ENCODE assay signal across 25 cellular contexts in the genomic region with DNA sequence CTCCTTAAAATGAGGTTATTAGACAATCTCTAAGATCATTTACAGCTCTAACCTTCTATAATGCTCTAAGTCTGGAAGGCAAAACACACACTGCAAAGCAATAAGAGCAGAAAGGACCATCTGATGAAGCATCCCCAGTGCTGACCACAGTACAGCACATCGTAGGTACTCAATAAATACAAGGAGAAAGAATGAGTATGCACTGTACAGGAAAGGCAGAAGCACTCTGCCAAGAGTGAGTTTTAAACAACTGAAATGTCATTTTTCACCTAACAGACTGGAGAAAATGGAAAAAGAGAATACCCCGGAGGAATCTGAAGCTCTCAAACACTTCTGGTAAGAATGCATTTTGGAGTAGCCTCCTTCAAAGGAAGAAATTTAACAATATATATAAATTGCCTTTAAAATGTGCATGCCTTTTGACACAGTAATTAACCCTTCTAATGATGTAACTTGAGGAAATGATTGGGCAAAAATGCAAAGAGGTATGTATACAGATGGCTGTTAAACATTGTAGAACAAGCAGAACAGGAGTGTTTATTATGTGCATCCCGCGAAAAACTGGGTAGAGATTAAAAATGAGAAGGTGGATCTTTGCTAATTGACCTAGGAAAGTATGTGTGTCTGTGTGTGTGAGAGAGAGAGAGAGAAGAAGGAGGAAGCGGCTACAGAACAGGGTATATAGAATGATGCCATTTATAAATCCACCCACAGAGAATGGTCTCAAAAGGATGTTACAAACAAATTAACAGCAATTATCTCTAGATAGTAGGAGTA. TPM values are rescaled to one million over a fixed set of nuclear protein-coding genes. Genes with fewer than 3 reads are reported as not detected.
DNase-seq lines count a peak whose midpoint lies in the region; ATAC-seq and TF ChIP-seq lines count a peak whose summit lies in the region.
"Had no signal": no experiment of that assay in that cellular context is flagged by ENCODE, and none has a peak within 500 bp of the region (broad histone marks: within the 10 kb centered on the region; RNA-seq: fewer than 3 reads in every experiment).

No MANE protein-coding gene starts in this region.

- TF ChIP-seq RAD21 in SK-N-SH (IDR thresholded peaks at IDR 0.05; ENCODE audit: low read length): no peak

- intact Hi-C loops in dorsolateral prefrontal cortex (cut with DNase I) (no loop called here), natural killer cell (cut with micrococcal nuclease) (no loop called here)

- no peak overlapping the region for H3K27ac Mint-ChIP-seq in natural killer cell
- H3K27ac Mint-ChIP-seq: activated CD4-positive, alpha-beta T cell treated with anti-CD3 and anti-CD28 coated beads, Interleukin-2, amount 10 ng/mL, durations not matched to agents 24 days and 14 days; activated naive CD4-positive, alpha-beta T cell treated with anti-CD3 and anti-CD28 coated beads, Interleukin-2, amount 50 U/mL, for 24 hours; neural progenitor cell; T-helper 17 cell had no signal

- H3K4me1 ChIP-seq in SK-N-SH (ENCODE audit: control insufficient read depth in 1 of 2, insufficient read depth in 2 of 2, low read depth in 1 of 2, low read length in 1 of 2): peaks cover 0 to 11% of the 10 kb centered on the region in 2 experiments; a peak in 1 of 4 replicates
- peaks cover 15% of the 10 kb centered on the region for H3K4me1 ChIP-seq in Karpas-422 (ENCODE audit: low read length)
- H3K4me1 ChIP-seq: BE2C, prostate gland, transverse colon had no signal

- H3K27me3 ChIP-seq in SK-N-SH (ENCODE audit: insufficient read depth): no peaks in the 10 kb centered on the region
- H3K27me3 ChIP-seq in Karpas-422 (ENCODE audit: low read length): no peaks in the 10 kb centered on the region
- peaks cover 0 to 26% (median 3%) of the 10 kb centered on the region in 45 donors for H3K27me3 ChIP-seq in dorsolateral prefrontal cortex
- H3K27me3 ChIP-seq: BE2C, neural progenitor cell, transverse colon had no signal

- H3K27ac ChIP-seq in SK-N-SH (ENCODE audit: low read depth in 2 of 2, low read length in 1 of 2) (peak overlapping the region in 1 of 2 experiments; percentile 73; a peak in 2 of 4 replicates), Karpas-422 (ENCODE audit: low read length) (no peak overlapping the region), dorsolateral prefrontal cortex (no peak overlapping the region)
- H3K27ac ChIP-seq: epithelial cell of prostate, neural progenitor cell, prostate gland, transverse colon had no signal

- no peak overlapping the region for H2AFZ ChIP-seq in SK-N-SH (ENCODE audit: low read depth)
- no peak overlapping the region for H2AFZ ChIP-seq in Karpas-422 (ENCODE audit: low read length)
- H2AFZ ChIP-seq: neural progenitor cell had no signal

- H3K36me3 Mint-ChIP-seq in natural killer cell: no peaks in the 10 kb centered on the region
- H3K36me3 Mint-ChIP-seq: activated naive CD4-positive, alpha-beta T cell treated with anti-CD3 and anti-CD28 coated beads, Interleukin-2, amount 50 U/mL, for 24 hours; neural progenitor cell had no signal

- H3K4me1 Mint-ChIP-seq in natural killer cell: no peaks in the 10 kb centered on the region
- H3K4me1 Mint-ChIP-seq: activated CD4-positive, alpha-beta T cell treated with anti-CD3 and anti-CD28 coated beads, Interleukin-2, amount 10 ng/mL, durations not matched to agents 24 days and 14 days; activated naive CD4-positive, alpha-beta T cell treated with anti-CD3 and anti-CD28 coated beads, Interleukin-2, amount 50 U/mL, for 24 hours; neural progenitor cell; T-helper 17 cell had no signal

- no peaks in the 10 kb centered on the region for H3K9me2 ChIP-seq in SK-N-SH
- H3K9me2 ChIP-seq in Karpas-422 (replicated peaks; ENCODE audit: insufficient read depth, low read length): no peaks in the 10 kb centered on the region

- H3K9me3 ChIP-seq in SK-N-SH: no peaks in the 10 kb centered on the region
- H3K9me3 ChIP-seq in Karpas-422 (ENCODE audit: low read length): no peaks in the 10 kb centered on the region
- H3K9me3 ChIP-seq: BE2C, prostate gland, transverse colon had no signal

- ATAC-seq in SK-N-SH treated with all-trans-retinoic acid at 6 μM for 48 hours (no peak), HG02798 (IDR thresholded peaks at IDR 0.05; ENCODE audit: poor library complexity, unreplicated experiment) (peak; percentile 34), GM18907 (IDR thresholded peaks at IDR 0.05; ENCODE audit: unreplicated experiment) (no peak), HG03354 (IDR thresholded peaks at IDR 0.05; ENCODE audit: poor library complexity, severe bottlenecking, unreplicated experiment) (no peak), natural killer cell (no peak)
- ATAC-seq: T-helper 17 cell had no signal

- peaks cover 6 to 7% of the 10 kb centered on the region in 2 donors for H3K27me3 Mint-ChIP-seq in natural killer cell (ENCODE audit: low read depth in 2 of 2)

- POLR2A ChIA-PET in SK-N-SH (lab: Yijun Ruan, JAX): no interaction called here

- H3K4me2 ChIP-seq in SK-N-SH (peak overlapping the region; percentile 42; the same call in 1 of the 2 replicates), Karpas-422 (ENCODE audit: low read depth, low read length, poor library complexity, severe bottlenecking) (no peak overlapping the region)
- H3K4me2 ChIP-seq: neural progenitor cell had no signal

- no peak overlapping the region for H3K4me3 Mint-ChIP-seq in natural killer cell
- H3K4me3 Mint-ChIP-seq: activated CD4-positive, alpha-beta T cell treated with anti-CD3 and anti-CD28 coated beads, Interleukin-2, amount 10 ng/mL, durations not matched to agents 24 days and 14 days; activated naive CD4-positive, alpha-beta T cell treated with anti-CD3 and anti-CD28 coated beads, Interleukin-2, amount 50 U/mL, for 24 hours; neural progenitor cell; T-helper 17 cell had no signal

- H3K4me3 ChIP-seq in SK-N-SH (ENCODE audit: low read depth in 2 of 2, low read length in 1 of 2): no peak overlapping the region
- H3K4me3 ChIP-seq in Karpas-422 (ENCODE audit: low read length): no peak overlapping the region
- no peak overlapping the region for H3K4me3 ChIP-seq in dorsolateral prefrontal cortex
- H3K4me3 ChIP-seq: neural progenitor cell, prostate gland, transverse colon had no signal

- H3K9ac ChIP-seq in SK-N-SH (peak overlapping the region; percentile 49), Karpas-422 (ENCODE audit: low read length) (no peak overlapping the region)
- H3K9ac ChIP-seq: neural progenitor cell had no signal

- no peak for TF ChIP-seq EP300 in SK-N-SH (IDR thresholded peaks at IDR 0.05; ENCODE audit: borderline replicate concordance in 1 of 2, low read depth in 1 of 2, low read length in 1 of 2)

- no peaks in the 10 kb centered on the region for H3K9me3 Mint-ChIP-seq in natural killer cell
- H3K9me3 Mint-ChIP-seq: activated CD4-positive, alpha-beta T cell treated with anti-CD3 and anti-CD28 coated beads, Interleukin-2, amount 10 ng/mL, durations not matched to agents 24 days and 14 days; activated naive CD4-positive, alpha-beta T cell treated with anti-CD3 and anti-CD28 coated beads, Interleukin-2, amount 50 U/mL, for 24 hours; neural progenitor cell had no signal

- CTCF ChIA-PET in SK-N-SH (lab: Yijun Ruan, JAX): interaction anchor here (0.9 to 6.1 kb wide), 3 partner anchors 8 to 22 kb away, joined by 3 to 53 read pairs (median 3); a partner anchor contains a TSS

- DNase-seq in SK-N-SH: no peak
- DNase-seq in Karpas-422: peak; percentile 67
- DNase-seq in dorsolateral prefrontal cortex: no peak
- no peak for DNase-seq in natural killer cell
- DNase-seq: anterior cingulate cortex; BE2C; DMS79 treated with DMSO at 0.1 percent for 48 hours; NCI-H2081; NCI-H446 treated with DMSO at 0.1 percent for 48 hours; stimulated activated CD8-positive, alpha-beta memory T cell treated with anti-CD3 and anti-CD28 coated beads, Interleukin-4, amount 100 ng/mL, for 48 hours; T-helper 17 cell; transverse colon had no signal

- peaks cover 12% of the 10 kb centered on the region for H3F3A ChIP-seq in SK-N-SH (replicated peaks; ENCODE audit: insufficient read depth)

- H3K36me3 ChIP-seq in SK-N-SH (replicated peaks in 1 of 2; ENCODE audit: control insufficient read depth in 1 of 2, insufficient read depth in 2 of 2, low read length in 1 of 2) (no peaks in the 10 kb centered on the region), Karpas-422 (ENCODE audit: insufficient read depth, low read length) (0 out of 2 replicates have a peak, but pooled peaks cover 7% of the 10 kb centered on the region)
- H3K36me3 ChIP-seq: BE2C, neural progenitor cell, prostate gland, transverse colon had no signal

- TF ChIP-seq CTCF in SK-N-SH (IDR thresholded peaks at IDR 0.05): no peak
- no peak for TF ChIP-seq CTCF in dorsolateral prefrontal cortex (IDR thresholded peaks at IDR 0.05 in 54 of 56, conservative IDR thresholded peaks at IDR 0.05 in 2 of 56; ENCODE audit: low read depth in 1 of 56, partially characterized antibody in 56 of 56)
- TF ChIP-seq CTCF in natural killer cell (IDR thresholded peaks at IDR 0.05): no peak

- WGBS in SK-N-SH (ENCODE audit: low lambda C conversion rate): 93% methylated on average over 5 of the region's 5 CpGs

- H3K79me2 ChIP-seq in SK-N-SH (ENCODE audit: insufficient read depth): no peaks in the 10 kb centered on the region
- H3K79me2 ChIP-seq in Karpas-422 (ENCODE audit: low read length): no peaks in the 10 kb centered on the region

- no peaks in the 10 kb centered on the region for H4K20me1 ChIP-seq in SK-N-SH (ENCODE audit: insufficient read depth)
- H4K20me1 ChIP-seq in Karpas-422 (ENCODE audit: insufficient read depth, low read depth, low read length): peaks cover 29% of the 10 kb centered on the region

TF ChIP-seq in SK-N-SH, 30 proteins besides CTCF, POLR2A, EP300 and RAD21 (continues in another document):
- no peak for TF ChIP-seq ELF1 (IDR thresholded peaks at IDR 0.05)
- TF ChIP-seq SMC3 (IDR thresholded peaks at IDR 0.05; ENCODE audit: low read depth, low read length): no peak
- no peak for TF ChIP-seq FOXJ3 (CRISPR knock-in tag; IDR thresholded peaks at IDR 0.05)

TF ChIP-seq in SK-N-SH treated with all-trans-retinoic acid at 6 μM for 48 hours, 23 proteins besides CTCF, POLR2A, EP300 and RAD21:
- no peak for TF ChIP-seq TCF4 (CRISPR knock-in tag; IDR thresholded peaks at IDR 0.05; ENCODE audit: borderline replicate concordance)

RNA-seq across cellular contexts. Expression of a gene that starts 8.0 kb away (rescaled TPM):
- polyA plus RNA-seq in SK-N-SH (2012; rRNA removed): 1.8 and 2.5 TPM in 2 replicates
- 1.8 TPM in 2 replicates for polyA plus RNA-seq in SK-N-SH (2012; cell fraction: cytosol; rRNA removed)
- 1.9 and 2.3 TPM in 2 replicates for polyA plus RNA-seq in SK-N-SH (2012; cell fraction: nucleus; rRNA removed)
- 4.1 and 9.9 TPM in 2 replicates for total RNA-seq in Karpas-422 (2014; rRNA removed; shearing (Covaris generic); ENCODE audit: low replicate concordance)
- 10 to 100 TPM in 20 of 120 experiments, 1 to 10 TPM in 100; 1.7 to 35.3 (median 6.5) TPM for total RNA-seq in dorsolateral prefrontal cortex
- under 1 TPM; 0.14 to 0.33 (median 0.16) TPM for total RNA-seq in natural killer cell

RNA-seq across cellular contexts. Expression of a gene that starts 43.8 kb away (rescaled TPM):
- not detected in 2 replicates for polyA plus RNA-seq in SK-N-SH (2012; rRNA removed)
- not detected in 2 replicates for polyA plus RNA-seq in SK-N-SH (2012; cell fraction: cytosol; rRNA removed)
- not detected in 2 replicates for polyA plus RNA-seq in SK-N-SH (2012; cell fraction: nucleus; rRNA removed)
- total RNA-seq in Karpas-422 (2014; rRNA removed; shearing (Covaris generic); ENCODE audit: low replicate concordance): not detected in 2 replicates
- total RNA-seq in dorsolateral prefrontal cortex: 1 to 10 TPM in 1 of 120 experiments, under 1 TPM in 6, not detected in 113; 0.36 to 1.1 (median 0.44) TPM
- total RNA-seq in natural killer cell: not detected
- total RNA-seq: A172; activated CD4-positive, alpha-beta T cell treated with anti-CD3 and anti-CD28 coated beads, Interleukin-2, amount 10 ng/mL, durations not matched to agents 24 days and 14 days; liver; mononuclear cell; SK-MEL-5; T-helper 17 cell; transverse colon had no signal
- polyA plus RNA-seq: liver had no signal
